8 cellular contexts compared by ENCODE assay signal in genomic region chr10:178208-178607, GRCh38. TPM values are rescaled to one million over a fixed set of nuclear protein-coding genes. Genes with fewer than 3 reads are reported as not detected.
DNase-seq lines count a peak whose midpoint lies in the region; ATAC-seq and TF ChIP-seq lines count a peak whose summit lies in the region.

No MANE protein-coding gene starts in this region.

- intact Hi-C loops in left ventricle myocardium inferior (cut with micrococcal nuclease): no loop called here

- TF ChIP-seq RAD21 in SK-N-SH (IDR thresholded peaks at IDR 0.05; ENCODE audit: low read length): peak; percentile 71

- no peak overlapping the region; the same call in 1 of the 2 replicates for H2AFZ ChIP-seq in SK-N-SH (ENCODE audit: low read depth)

- in situ Hi-C loops in ACHN (cut with HindIII; ENCODE audit: low pct_ligation_motif_present, low pct_unique_long_range_greater_than_20kb, low sequenced_read_pairs) (no loop called here), GM13976 (cut with MboI; ENCODE audit: low sequenced_read_pairs, unreplicated experiment) (no loop called here)

- POLR2A ChIA-PET in SK-N-SH (lab: Yijun Ruan, JAX): no interaction called here

- CTCF ChIA-PET in SK-N-SH (lab: Yijun Ruan, JAX): no interaction called here

- peaks cover 0 to 7% of the 10 kb centered on the region in 2 experiments; a peak in 2 of 4 replicates for H3K4me1 ChIP-seq in SK-N-SH (ENCODE audit: control insufficient read depth in 1 of 2, insufficient read depth in 2 of 2, low read depth in 1 of 2, low read length in 1 of 2)
- peaks cover 21% of the 10 kb centered on the region for H3K4me1 ChIP-seq in left ventricle myocardium inferior

- peaks cover 28% of the 10 kb centered on the region for H4K20me1 ChIP-seq in SK-N-SH (ENCODE audit: insufficient read depth)

- WGBS in SK-N-SH (ENCODE audit: low lambda C conversion rate): 13% methylated on average over 2 of the region's 2 CpGs

- H3K9me2 ChIP-seq in SK-N-SH: no peaks in the 10 kb centered on the region

- H3K9me3 ChIP-seq in SK-N-SH (no peaks in the 10 kb centered on the region), left ventricle myocardium inferior (replicated peaks) (no peaks in the 10 kb centered on the region)

- no peaks in the 10 kb centered on the region for H3K27me3 ChIP-seq in SK-N-SH (ENCODE audit: insufficient read depth)
- no peaks in the 10 kb centered on the region for H3K27me3 ChIP-seq in left ventricle myocardium inferior (ENCODE audit: low read depth)

- DNase-seq in ACHN: peak; percentile 47
- peak; percentile 37 for DNase-seq in GM13976 (ENCODE audit: low spot score)
- DNase-seq in SK-N-SH: peak; percentile 36
- DNase-seq in left ventricle myocardium inferior: no peak
- DNase-seq in activated CD4-positive, CD25-positive, alpha-beta regulatory T cell treated with anti-CD3 and anti-CD28 coated beads, Interleukin-2, amount 50 U/mL, for 72 hours: no peak
- no peak for DNase-seq in NCI-H1092 treated with DMSO at 0.1 percent for 48 hours (lab: John Stamatoyannopoulos, UW)
- DNase-seq in GM19238 (ENCODE audit: insufficient read length, low spot score): no peak

- H3K27ac ChIP-seq in SK-N-SH (ENCODE audit: low read depth in 2 of 2, low read length in 1 of 2): no peak overlapping the region
- H3K27ac ChIP-seq in left ventricle myocardium inferior (replicated peaks): no peak overlapping the region

- H3K36me3 ChIP-seq in SK-N-SH (replicated peaks in 1 of 2; ENCODE audit: control insufficient read depth in 1 of 2, insufficient read depth in 2 of 2, low read length in 1 of 2): peaks cover 20 to 25% of the 10 kb centered on the region in 2 experiments
- H3K36me3 ChIP-seq in left ventricle myocardium inferior: peaks cover 22% of the 10 kb centered on the region

- TF ChIP-seq CTCF in GM13976 (IDR thresholded peaks at IDR 0.05; ENCODE audit: borderline replicate concordance, control extremely low read depth, extremely low read depth, insufficient read depth, missing control alignments) (no peak), SK-N-SH (IDR thresholded peaks at IDR 0.05) (peak; percentile 63), left ventricle myocardium inferior (IDR thresholded peaks at IDR 0.05; ENCODE audit: borderline replicate concordance) (peak; percentile 60)

- ATAC-seq in HG02610 (IDR thresholded peaks at IDR 0.05; ENCODE audit: unreplicated experiment): no peak

- H3K79me2 ChIP-seq in SK-N-SH (ENCODE audit: insufficient read depth): peaks cover 66% of the 10 kb centered on the region

- no peak overlapping the region for H3K4me2 ChIP-seq in SK-N-SH

- H3F3A ChIP-seq in SK-N-SH (replicated peaks; ENCODE audit: insufficient read depth): peaks cover 30% of the 10 kb centered on the region

- H3K9ac ChIP-seq in SK-N-SH: no peak overlapping the region

- TF ChIP-seq EP300 in SK-N-SH (IDR thresholded peaks at IDR 0.05; ENCODE audit: borderline replicate concordance in 1 of 2, low read depth in 1 of 2, low read length in 1 of 2): no peak

- H3K4me3 ChIP-seq in SK-N-SH (ENCODE audit: low read depth in 2 of 2, low read length in 1 of 2) (no peak overlapping the region), left ventricle myocardium inferior (no peak overlapping the region)

TF ChIP-seq in SK-N-SH, 30 proteins besides CTCF, POLR2A, EP300 and RAD21:
- TF ChIP-seq SMC3 (IDR thresholded peaks at IDR 0.05; ENCODE audit: low read depth, low read length): peak; percentile 35; the same call in 1 of the 2 replicates
- TF ChIP-seq MEF2A (IDR thresholded peaks at IDR 0.05; ENCODE audit: borderline replicate concordance, low read depth): no peak

RNA-seq across cellular contexts. Expression of gene ZMYND11, which starts 43.0 kb away (rescaled TPM):
- 33.1 and 46.5 TPM in 2 replicates for polyA plus RNA-seq in SK-N-SH (2012; rRNA removed)
- 48.6 and 50.5 TPM in 2 replicates for polyA plus RNA-seq in SK-N-SH (2012; cell fraction: cytosol; rRNA removed)
- polyA plus RNA-seq in SK-N-SH (2012; cell fraction: nucleus; rRNA removed): 17.8 and 52.4 TPM in 2 replicates
- total RNA-seq in left ventricle myocardium inferior: 79.6 TPM

Comparison
In these comparisons a context has a peak if more than half of its experiments do, and no peak if none do; other contexts are left out.
1. DNase-seq: peak in ACHN (single experiment), GM13976 (single experiment) and SK-N-SH (single experiment); none in left ventricle myocardium inferior (single experiment), activated CD4-positive, CD25-positive, alpha-beta regulatory T cell treated with anti-CD3 and anti-CD28 coated beads, Interleukin-2, amount 50 U/mL, for 72 hours (single experiment), NCI-H1092 treated with DMSO at 0.1 percent for 48 hours (single experiment) and GM19238 (single experiment).